Comparison of ENCODE assay signal across 8 cellular contexts in genomic region chr14:73742520-73743238, GRCh38. TPM values are rescaled to one million over a fixed set of nuclear protein-coding genes. Genes with fewer than 3 reads are reported as not detected.
A peak's percentile ranks its signal among the peaks of the same experiment; 100 is the strongest.
DNase-seq lines count a peak whose midpoint lies in the region; ATAC-seq and TF ChIP-seq lines count a peak whose summit lies in the region.

No MANE protein-coding gene starts in this region.

- no peaks in the 10 kb centered on the region for H3K27me3 Mint-ChIP-seq in IgD-negative memory B cell
- no peaks in the 10 kb centered on the region for H3K27me3 Mint-ChIP-seq in nephron progenitor cell (ENCODE audit: low read depth, poor library complexity)

- CTCF ChIA-PET in AG04449 (lab: Yijun Ruan, JAX) = interaction anchor here (1.2 to 11.3 kb wide), 7 partner anchors 10 to 84 kb away, joined by 3 to 170 read pairs (median 6); no protein-coding TSS in a partner anchor

- H3K4me3 ChIP-seq in AG04449 (ENCODE audit: low read depth, low read length) = peak overlapping the region; percentile 36

- TF ChIP-seq CTCF in AG04449 (IDR thresholded peaks at IDR 0.05; ENCODE audit: insufficient read depth, low read length, missing control alignments) (no peak), nephron progenitor cell (IDR thresholded peaks at IDR 0.05) (no peak)

- H3K27ac Mint-ChIP-seq in IgD-negative memory B cell (peak overlapping the region; percentile 87 to 95 (median 93)), nephron progenitor cell (peak overlapping the region; percentile 96)

- POLR2A ChIA-PET in AG04449 (lab: Yijun Ruan, JAX) = interaction anchor here (1.3 kb wide), 1 partner anchor 12 kb away, joined by 3 read pairs; no protein-coding TSS in a partner anchor

- peak overlapping the region; percentile 68 to 90 (median 86) for H3K4me3 Mint-ChIP-seq in IgD-negative memory B cell
- H3K4me3 Mint-ChIP-seq in nephron progenitor cell = peak overlapping the region; percentile 64

- H3K4me1 Mint-ChIP-seq in IgD-negative memory B cell = peaks cover 52 to 68% (median 58%) of the 10 kb centered on the region in 3 donors
- peaks cover 77% of the 10 kb centered on the region for H3K4me1 Mint-ChIP-seq in nephron progenitor cell

- H3K36me3 Mint-ChIP-seq in IgD-negative memory B cell = no peaks in the 10 kb centered on the region
- H3K36me3 Mint-ChIP-seq in nephron progenitor cell (ENCODE audit: low read depth) = no peaks in the 10 kb centered on the region

- ATAC-seq in GM18870 (IDR thresholded peaks at IDR 0.05; ENCODE audit: unreplicated experiment) (no peak), GM21576 (IDR thresholded peaks at IDR 0.05; ENCODE audit: unreplicated experiment) (no peak)

- peak overlapping the region; percentile 88 for H3K27ac ChIP-seq in caudate nucleus (ENCODE audit: low read depth, low read length)

- H3K9me3 Mint-ChIP-seq in IgD-negative memory B cell (no peaks in the 10 kb centered on the region), nephron progenitor cell (no peaks in the 10 kb centered on the region)

- no peak for DNase-seq in AG04449 (ENCODE audit: low read depth, low spot score)
- no peak for DNase-seq in caudate nucleus (lab: John Stamatoyannopoulos, UW)
- no peak for DNase-seq in nephron progenitor cell
- DNase-seq in Ammon's horn (ENCODE audit: low spot score) = no peak
- no peak for DNase-seq in nucleus accumbens (lab: John Stamatoyannopoulos, UW)

RNA-seq across cellular contexts. Expression of gene PNMA1, which starts 28.5 kb away (rescaled TPM):
- polyA plus RNA-seq in IgD-negative memory B cell = 20.9 TPM
